10 cellular contexts compared by ENCODE assay signal in the genomic region with DNA sequence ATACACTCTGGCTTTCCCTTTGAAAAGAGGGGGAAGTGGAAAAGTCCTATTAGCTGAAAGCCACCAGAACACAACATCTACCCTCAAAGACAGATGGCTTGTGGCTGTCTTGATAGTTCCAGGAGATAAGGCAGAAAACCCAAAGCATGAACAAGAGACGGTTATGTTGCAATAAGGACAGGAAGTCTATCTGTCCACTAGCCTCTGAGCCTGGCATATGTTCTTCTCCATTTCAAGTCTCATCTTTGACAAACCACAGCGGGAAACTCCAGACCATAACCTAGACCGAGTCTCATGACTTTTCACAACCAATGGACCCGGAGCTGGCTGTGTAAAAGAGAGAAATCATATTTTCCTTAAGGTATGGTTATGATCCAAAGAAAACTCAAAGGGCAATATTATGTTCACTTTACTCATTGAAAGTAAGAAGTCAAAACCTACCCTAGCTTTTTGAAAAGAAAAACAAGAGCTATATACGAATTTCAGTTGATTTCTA. TPM values are rescaled to one million over a fixed set of nuclear protein-coding genes. Genes with fewer than 3 reads are reported as not detected.
DNase-seq lines count a peak whose midpoint lies in the region; ATAC-seq and TF ChIP-seq lines count a peak whose summit lies in the region.
"Had no signal": no experiment of that assay in that cellular context is flagged by ENCODE, and none has a peak within 500 bp of the region (broad histone marks: within the 10 kb centered on the region; RNA-seq: fewer than 3 reads in every experiment).

No MANE protein-coding gene starts in this region.

- H3K4me3 ChIP-seq in left ventricle myocardium inferior (no peak overlapping the region), endodermal cell (ENCODE audit: low read length) (no peak overlapping the region), PC-9 (no peak overlapping the region)
- H3K4me3 ChIP-seq: SK-N-MC had no signal

- H3K9ac ChIP-seq in endodermal cell (ENCODE audit: extremely low read depth, low read length, poor library complexity, severe bottlenecking) = no peak overlapping the region
- H3K9ac ChIP-seq: parathyroid adenoma had no signal

- H3K4me1 ChIP-seq in left ventricle myocardium inferior (peaks cover 29% of the 10 kb centered on the region), endodermal cell (ENCODE audit: control insufficient read depth, insufficient read depth, low read length) (peaks cover 20% of the 10 kb centered on the region), PC-9 (replicated peaks; ENCODE audit: insufficient read depth) (peaks cover 18% of the 10 kb centered on the region)
- H3K4me1 ChIP-seq: parathyroid adenoma had no signal

- H3K36me3 ChIP-seq in left ventricle myocardium inferior (peaks cover 12% of the 10 kb centered on the region), endodermal cell (ENCODE audit: control insufficient read depth, insufficient read depth, low read length) (peaks cover 79% of the 10 kb centered on the region), PC-9 (ENCODE audit: low read depth) (peaks cover 10% of the 10 kb centered on the region)

- CTCF ChIA-PET in GM10248 (lab: Yijun Ruan, JAX) = interaction anchor here (0.7 to 10.7 kb wide), 10 partner anchors 9 to 73 kb away, joined by 3 to 93 read pairs (median 5); no protein-coding TSS in a partner anchor
- CTCF ChIA-PET in PC-9 (lab: Charles Lee) = no interaction called here

- H3K9me3 ChIP-seq in left ventricle myocardium inferior (replicated peaks) (no peaks in the 10 kb centered on the region), endodermal cell (ENCODE audit: control insufficient read depth, low read length) (no peaks in the 10 kb centered on the region), PC-9 (ENCODE audit: insufficient read depth, low read depth) (no peaks in the 10 kb centered on the region)

- peak overlapping the region; percentile 4 for H3K27ac ChIP-seq in left ventricle myocardium inferior (replicated peaks)
- H3K27ac ChIP-seq in endodermal cell (ENCODE audit: low read depth, low read length) = no peak overlapping the region
- no peak overlapping the region for H3K27ac ChIP-seq in PC-9
- H3K27ac ChIP-seq: parathyroid adenoma, SK-N-MC had no signal

- no peaks in the 10 kb centered on the region for H4K20me1 ChIP-seq in PC-9 (ENCODE audit: insufficient read depth)

- H3K27me3 ChIP-seq in left ventricle myocardium inferior (ENCODE audit: low read depth) (no peaks in the 10 kb centered on the region), endodermal cell (ENCODE audit: control insufficient read depth, insufficient read depth, low read length, poor library complexity, severe bottlenecking) (no peaks in the 10 kb centered on the region), PC-9 (ENCODE audit: insufficient read depth, low read depth) (no peaks in the 10 kb centered on the region)

- no peak overlapping the region for H3K4me3 Mint-ChIP-seq in endodermal cell

- WGBS in endodermal cell (ENCODE audit: insufficient coverage in 1 of 2, insufficient read length in 1 of 2), 2 experiments = 93 to 100% methylated on average over 1 to 5 of the region's 5 CpGs

- H3K27ac Mint-ChIP-seq in endodermal cell = no peak overlapping the region

- no peak overlapping the region for H2AFZ ChIP-seq in PC-9
- H2AFZ ChIP-seq: parathyroid adenoma had no signal

- no peaks in the 10 kb centered on the region for H3K9me3 Mint-ChIP-seq in endodermal cell

- intact Hi-C loops in left ventricle myocardium inferior (cut with micrococcal nuclease) = no loop called here
- intact Hi-C loops in PC-9 (cut with micrococcal nuclease; ENCODE audit: unreplicated experiment) = no loop called here

- no TSS peak for BruUV-seq in PC-9 (replicated peaks; lab: Mats Ljungman, UMichigan)

- no peak overlapping the region for H3K4me2 ChIP-seq in PC-9

- POLR2A ChIA-PET in GM10248 (lab: Yijun Ruan, JAX) = interaction anchor here (0.8 to 3.8 kb wide), 5 partner anchors 9 to 35 kb away, joined by 3 to 27 read pairs (median 5); a partner anchor contains a TSS
- POLR2A ChIA-PET in PC-9 (lab: Charles Lee; ENCODE audit: unreplicated experiment) = interaction anchor here (0.7 kb wide), 1 partner anchor 138 kb away, joined by 12 read pairs; no protein-coding TSS in a partner anchor

- H3K79me2 ChIP-seq in PC-9 (ENCODE audit: low read depth) = peaks cover 7% of the 10 kb centered on the region; the same call in 1 of the 2 replicates
- H3K79me2 ChIP-seq: parathyroid adenoma had no signal

- DNase-seq in GM10248 (ENCODE audit: extremely low spot score) = peak; percentile 57
- DNase-seq in activated CD4-positive, alpha-beta T cell treated with anti-CD3 and anti-CD28 coated beads for 4 hours = peak; percentile 24 to 33
- no peak for DNase-seq in left ventricle myocardium inferior
- DNase-seq in stimulated activated CD8-positive, alpha-beta memory T cell treated with anti-CD3 and anti-CD28 coated beads, Interleukin-2, amount 100 ng/mL, for 1 hour (ENCODE audit: low read depth in 2 of 2) = peak; percentile 13 to 20
- DNase-seq in endodermal cell = no peak
- DNase-seq in PC-9 = no peak

- peaks cover 34% of the 10 kb centered on the region for H3K4me1 Mint-ChIP-seq in endodermal cell

- ATAC-seq in GM19468 (IDR thresholded peaks at IDR 0.05; ENCODE audit: extremely low read depth, unreplicated experiment) (peak; percentile 50), HG03571 (IDR thresholded peaks at IDR 0.05; ENCODE audit: unreplicated experiment) (peak; percentile 58)

- peaks cover 20% of the 10 kb centered on the region for H3K36me3 Mint-ChIP-seq in endodermal cell (ENCODE audit: low read depth)

- peaks cover 12% of the 10 kb centered on the region for H3F3A ChIP-seq in PC-9 (ENCODE audit: insufficient read depth, low read depth)

- no peaks in the 10 kb centered on the region for H3K27me3 Mint-ChIP-seq in endodermal cell (ENCODE audit: insufficient read depth)

- H3K9me2 ChIP-seq in PC-9 (ENCODE audit: insufficient read depth) = no peaks in the 10 kb centered on the region

- TF ChIP-seq CTCF in GM10248 (IDR thresholded peaks at IDR 0.05; ENCODE audit: control extremely low read depth, extremely low read depth, low read depth, missing control alignments) (no peak), left ventricle myocardium inferior (IDR thresholded peaks at IDR 0.05; ENCODE audit: borderline replicate concordance) (no peak), endodermal cell (conservative IDR thresholded peaks at IDR 0.05) (no peak), PC-9 (conservative IDR thresholded peaks at IDR 0.05) (no peak)

RNA-seq across cellular contexts. Expression of a gene that starts 33.8 kb away (rescaled TPM):
- total RNA-seq in left ventricle myocardium inferior (4.6 TPM), endodermal cell (10 to 100 TPM in 1 of 2 donors, 1 to 10 TPM in 1; 6.5 to 11.7 TPM), PC-9 (2021) (7.0 and 8.7 TPM in 2 replicates)
- 4.7 TPM for polyA plus RNA-seq in endodermal cell (2013, experiment 1 of 2)
- polyA plus RNA-seq in endodermal cell (2013, experiment 2 of 2) = 4.2 TPM

Comparison
In these comparisons a context has a peak if more than half of its experiments do, and no peak if none do; other contexts are left out.
1. DNase-seq: peak in GM10248 (single experiment), activated CD4-positive, alpha-beta T cell treated with anti-CD3 and anti-CD28 coated beads for 4 hours (2 of 2) and stimulated activated CD8-positive, alpha-beta memory T cell treated with anti-CD3 and anti-CD28 coated beads, Interleukin-2, amount 100 ng/mL, for 1 hour (2 of 2); none in left ventricle myocardium inferior (single experiment), endodermal cell (single experiment) and PC-9 (0 of 2).